In genomic region chr6:125759184-125759902, GRCh38 we compare ENCODE assay signal across 13 cellular contexts. TPM values are rescaled to one million over a fixed set of nuclear protein-coding genes. Genes with fewer than 3 reads are reported as not detected.
DNase-seq lines count a peak whose midpoint lies in the region; ATAC-seq and TF ChIP-seq lines count a peak whose summit lies in the region.
"Had no signal": no experiment of that assay in that cellular context is flagged by ENCODE, and none has a peak within 500 bp of the region (broad histone marks: within the 10 kb centered on the region; RNA-seq: fewer than 3 reads in every experiment).

No MANE protein-coding gene starts in this region.

- no peak overlapping the region for H3K4me2 ChIP-seq in MM.1S (ENCODE audit: low read depth, low read length)

- H3K27ac ChIP-seq in left ventricle myocardium inferior (replicated peaks) (peak overlapping the region; percentile 67), tibial artery (peak overlapping the region; percentile 99), MM.1S (ENCODE audit: low read length) (no peak overlapping the region)
- H3K27ac ChIP-seq: epithelial cell of prostate had no signal

- H3K4me3 Mint-ChIP-seq in activated naive CD8-positive, alpha-beta T cell treated with anti-CD3 and anti-CD28 coated beads, Interleukin-2, amount 10 ng/mL, durations not matched to agents 7 days and 5 days = peak overlapping the region; percentile 28
- H3K4me3 Mint-ChIP-seq in activated naive CD8-positive, alpha-beta T cell treated with anti-CD3 and anti-CD28 coated beads for 36 hours = no peak overlapping the region
- H3K4me3 Mint-ChIP-seq: activated naive CD4-positive, alpha-beta T cell treated with anti-CD3 and anti-CD28 coated beads for 36 hours had no signal

- TF ChIP-seq CTCF in left ventricle myocardium inferior (IDR thresholded peaks at IDR 0.05; ENCODE audit: borderline replicate concordance) = peak; percentile 63
- TF ChIP-seq CTCF in tibial artery (IDR thresholded peaks at IDR 0.05) = peak; percentile 62 to 69
- TF ChIP-seq CTCF in MM.1S (IDR thresholded peaks at IDR 0.05; ENCODE audit: low read length) = no peak

- ATAC-seq in activated naive CD8-positive, alpha-beta T cell treated with anti-CD3 and anti-CD28 coated beads, Interleukin-2, amount 10 ng/mL, durations not matched to agents 7 days and 5 days (ENCODE audit: low read depth) = peak; percentile 26

- H3K27ac Mint-ChIP-seq in activated naive CD8-positive, alpha-beta T cell treated with anti-CD3 and anti-CD28 coated beads, Interleukin-2, amount 10 ng/mL, durations not matched to agents 7 days and 5 days = peak overlapping the region; percentile 35
- H3K27ac Mint-ChIP-seq in activated naive CD8-positive, alpha-beta T cell treated with anti-CD3 and anti-CD28 coated beads for 36 hours = no peak overlapping the region
- H3K27ac Mint-ChIP-seq: activated naive CD4-positive, alpha-beta T cell treated with anti-CD3 and anti-CD28 coated beads for 36 hours had no signal

- no peaks in the 10 kb centered on the region for H3K36me3 Mint-ChIP-seq in activated naive CD8-positive, alpha-beta T cell treated with anti-CD3 and anti-CD28 coated beads, Interleukin-2, amount 10 ng/mL, durations not matched to agents 7 days and 5 days
- no peaks in the 10 kb centered on the region for H3K36me3 Mint-ChIP-seq in activated naive CD8-positive, alpha-beta T cell treated with anti-CD3 and anti-CD28 coated beads for 36 hours

- no peaks in the 10 kb centered on the region for H3F3A ChIP-seq in MM.1S (ENCODE audit: insufficient read depth, low read length)

- peaks cover 88% of the 10 kb centered on the region for H3K4me1 ChIP-seq in left ventricle myocardium inferior
- H3K4me1 ChIP-seq in tibial artery = peaks cover 0 to 100% (median 29%) of the 10 kb centered on the region in 4 donors
- no peaks in the 10 kb centered on the region for H3K4me1 ChIP-seq in MM.1S (ENCODE audit: low read length)

- peaks cover 5% of the 10 kb centered on the region for H3K4me1 Mint-ChIP-seq in activated naive CD8-positive, alpha-beta T cell treated with anti-CD3 and anti-CD28 coated beads, Interleukin-2, amount 10 ng/mL, durations not matched to agents 7 days and 5 days
- H3K4me1 Mint-ChIP-seq in activated naive CD8-positive, alpha-beta T cell treated with anti-CD3 and anti-CD28 coated beads for 36 hours = no peaks in the 10 kb centered on the region

- H2AFZ ChIP-seq in MM.1S (ENCODE audit: low read length) = no peak overlapping the region

- no peak overlapping the region for H3K9ac ChIP-seq in MM.1S (ENCODE audit: low read length)

- no peaks in the 10 kb centered on the region for H3K9me3 Mint-ChIP-seq in activated naive CD8-positive, alpha-beta T cell treated with anti-CD3 and anti-CD28 coated beads, Interleukin-2, amount 10 ng/mL, durations not matched to agents 7 days and 5 days
- H3K9me3 Mint-ChIP-seq in activated naive CD8-positive, alpha-beta T cell treated with anti-CD3 and anti-CD28 coated beads for 36 hours = no peaks in the 10 kb centered on the region
- H3K9me3 Mint-ChIP-seq: activated naive CD4-positive, alpha-beta T cell treated with anti-CD3 and anti-CD28 coated beads for 36 hours had no signal

- H3K36me3 ChIP-seq in left ventricle myocardium inferior (peaks cover 28% of the 10 kb centered on the region), tibial artery (peaks cover 13 to 29% (median 23%) of the 10 kb centered on the region in 3 donors), MM.1S (replicated peaks; ENCODE audit: insufficient read depth, low read length) (no peaks in the 10 kb centered on the region)

- peak; percentile 34 for DNase-seq in activated naive CD8-positive, alpha-beta T cell treated with anti-CD3 and anti-CD28 coated beads, Interleukin-2, amount 10 ng/mL, durations not matched to agents 7 days and 5 days
- no peak for DNase-seq in activated naive CD8-positive, alpha-beta T cell treated with anti-CD3 and anti-CD28 coated beads for 36 hours
- DNase-seq in SK-N-DZ (ENCODE audit: low spot score) (peak; percentile 58), left ventricle myocardium inferior (peak; percentile 57), tibial artery (peak; percentile 55 to 87), MM.1S (no peak), SHP77 (lab: John Stamatoyannopoulos, UW) (no peak), cerebellar nuclear complex (lab: John Stamatoyannopoulos, UW) (no peak)
- DNase-seq: activated naive CD4-positive, alpha-beta T cell treated with anti-CD3 and anti-CD28 coated beads for 36 hours; NCI-H774 had no signal

- H3K79me2 ChIP-seq in MM.1S (ENCODE audit: low read length) = no peaks in the 10 kb centered on the region

- H3K9me3 ChIP-seq in left ventricle myocardium inferior (replicated peaks) (no peaks in the 10 kb centered on the region), tibial artery (no peaks in the 10 kb centered on the region), MM.1S (replicated peaks; ENCODE audit: insufficient read depth, low read length) (no peaks in the 10 kb centered on the region)

- H3K4me3 ChIP-seq in left ventricle myocardium inferior (peak overlapping the region; percentile 44), tibial artery (peak overlapping the region; percentile 41 to 45), MM.1S (ENCODE audit: low read length) (no peak overlapping the region)

- H4K20me1 ChIP-seq in MM.1S (ENCODE audit: insufficient read depth, low read length) = no peaks in the 10 kb centered on the region

- peaks cover 31% of the 10 kb centered on the region for H3K27me3 Mint-ChIP-seq in activated naive CD8-positive, alpha-beta T cell treated with anti-CD3 and anti-CD28 coated beads, Interleukin-2, amount 10 ng/mL, durations not matched to agents 7 days and 5 days
- peaks cover 16% of the 10 kb centered on the region for H3K27me3 Mint-ChIP-seq in activated naive CD8-positive, alpha-beta T cell treated with anti-CD3 and anti-CD28 coated beads for 36 hours

- POLR2A ChIA-PET in activated naive CD8-positive, alpha-beta T cell treated with anti-CD3 and anti-CD28 coated beads, Interleukin-2, amount 10 ng/mL, durations not matched to agents 7 days and 5 days (lab: Charles Lee) = interaction anchor here (0.5 to 1.0 kb wide), 2 partner anchors 427 to 443 kb away, joined by 3 read pairs; no protein-coding TSS in a partner anchor

- H3K27me3 ChIP-seq in left ventricle myocardium inferior (ENCODE audit: low read depth) (no peaks in the 10 kb centered on the region), tibial artery (no peaks in the 10 kb centered on the region), MM.1S (replicated peaks; ENCODE audit: insufficient read depth, low read length) (no peaks in the 10 kb centered on the region)

- H3K9me2 ChIP-seq in MM.1S (replicated peaks; ENCODE audit: insufficient read depth, low read length) = no peaks in the 10 kb centered on the region

- intact Hi-C loops in left ventricle myocardium inferior (cut with micrococcal nuclease) (no loop called here), tibial artery (cut with DNase I; ENCODE audit: low total_unique reads) (no loop called here)

RNA-seq across cellular contexts. Expression of gene HEY2, which starts 9.9 kb away (rescaled TPM):
- total RNA-seq in activated naive CD8-positive, alpha-beta T cell treated with anti-CD3 and anti-CD28 coated beads, Interleukin-2, amount 10 ng/mL, durations not matched to agents 7 days and 5 days = under 1 TPM; 0.11 to 0.22 TPM
- total RNA-seq in activated naive CD8-positive, alpha-beta T cell treated with anti-CD3 and anti-CD28 coated beads for 36 hours = not detected
- polyA plus RNA-seq in SK-N-DZ (2014; cell fraction: cytosol; rRNA removed) = 0.07 TPM in 1 of 2 replicates, not detected in the other
- polyA plus RNA-seq in SK-N-DZ (2014; cell fraction: nucleus; rRNA removed) = not detected in 2 replicates
- total RNA-seq in left ventricle myocardium inferior = 25.6 TPM
- total RNA-seq: activated naive CD4-positive, alpha-beta T cell treated with anti-CD3 and anti-CD28 coated beads for 36 hours; LHCN-M2; lung microvascular endothelial cell had no signal

RNA-seq across cellular contexts. Expression of gene NCOA7, which starts 31.4 kb away (rescaled TPM):
- 10 to 100 TPM; 51.1 to 58.6 TPM for total RNA-seq in activated naive CD8-positive, alpha-beta T cell treated with anti-CD3 and anti-CD28 coated beads, Interleukin-2, amount 10 ng/mL, durations not matched to agents 7 days and 5 days
- 10 to 100 TPM; 73.7 to 76.4 TPM for total RNA-seq in activated naive CD8-positive, alpha-beta T cell treated with anti-CD3 and anti-CD28 coated beads for 36 hours
- 19.8 and 21.4 TPM in 2 replicates for polyA plus RNA-seq in SK-N-DZ (2014; cell fraction: cytosol; rRNA removed)
- polyA plus RNA-seq in SK-N-DZ (2014; cell fraction: nucleus; rRNA removed) = 8.5 and 12.2 TPM in 2 replicates
- 10.3 TPM for total RNA-seq in left ventricle myocardium inferior

Comparison
In these comparisons a context has a peak if more than half of its experiments do, and no peak if none do; other contexts are left out.
1. DNase-seq: peak in activated naive CD8-positive, alpha-beta T cell treated with anti-CD3 and anti-CD28 coated beads, Interleukin-2, amount 10 ng/mL, durations not matched to agents 7 days and 5 days (single experiment), SK-N-DZ (single experiment), left ventricle myocardium inferior (single experiment) and tibial artery (2 of 2); none in activated naive CD8-positive, alpha-beta T cell treated with anti-CD3 and anti-CD28 coated beads for 36 hours (single experiment), MM.1S (single experiment), SHP77 (0 of 2) and cerebellar nuclear complex (0 of 2).
2. RNA of gene HEY2, which starts 9.9 kb away (total RNA-seq): 25.6 TPM in left ventricle myocardium inferior (single experiment); 0.11 to 0.22 TPM in activated naive CD8-positive, alpha-beta T cell treated with anti-CD3 and anti-CD28 coated beads, Interleukin-2, amount 10 ng/mL, durations not matched to agents 7 days and 5 days and not detected in activated naive CD8-positive, alpha-beta T cell treated with anti-CD3 and anti-CD28 coated beads for 36 hours; every median in the first group is over 10 times any median in the second.